Comparison of ENCODE assay signal across 15 cellular contexts in the genomic region with DNA sequence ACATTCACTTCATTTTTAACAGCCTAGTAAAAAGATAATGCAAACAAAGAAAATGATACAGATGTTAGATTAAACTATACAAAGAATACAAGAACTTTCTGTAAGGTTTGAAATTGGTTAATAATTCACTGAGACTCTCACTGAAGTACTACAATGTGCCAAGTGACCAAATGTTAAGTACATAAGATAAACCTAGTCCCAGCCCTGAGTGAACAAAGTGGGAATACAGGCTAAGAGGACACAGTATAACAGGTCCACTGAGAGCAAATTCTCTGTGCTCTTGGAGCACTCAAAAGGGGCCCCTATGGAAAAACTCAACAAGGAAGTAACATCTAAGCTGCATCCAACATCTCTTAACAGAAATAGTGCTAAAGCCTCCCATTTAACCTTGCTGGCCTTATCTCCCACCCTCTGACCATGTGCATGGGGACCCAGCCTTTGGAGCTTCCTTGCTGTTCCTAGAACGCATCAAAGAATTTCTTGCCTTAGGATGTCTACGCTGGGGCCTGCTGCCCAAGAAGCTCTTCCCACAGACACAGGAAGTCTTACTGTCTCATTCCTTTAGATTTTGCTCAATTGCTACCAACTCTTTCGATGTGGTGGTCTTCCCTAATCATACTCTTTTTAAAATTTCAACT.
DNase-seq lines count a peak whose midpoint lies in the region; ATAC-seq and TF ChIP-seq lines count a peak whose summit lies in the region.
"Had no signal": no experiment of that assay in that cellular context is flagged by ENCODE, and none has a peak within 500 bp of the region (broad histone marks: within the 10 kb centered on the region; RNA-seq: fewer than 3 reads in every experiment).

No MANE protein-coding gene starts in this region.

- no peaks in the 10 kb centered on the region for H3K4me1 Mint-ChIP-seq in CD4-positive, alpha-beta T cell (ENCODE audit: low read depth)
- H3K4me1 Mint-ChIP-seq in neural crest cell, result peaks cover 4% of the 10 kb centered on the region
- H3K4me1 Mint-ChIP-seq: activated CD4-positive, alpha-beta T cell treated with anti-CD3 and anti-CD28 coated beads for 36 hours had no signal

- H3K36me3 Mint-ChIP-seq in CD4-positive, alpha-beta T cell (ENCODE audit: low read depth), result peaks cover 74% of the 10 kb centered on the region
- peaks cover 3% of the 10 kb centered on the region for H3K36me3 Mint-ChIP-seq in neural crest cell (ENCODE audit: low read depth)

- no peaks in the 10 kb centered on the region for H3K27me3 ChIP-seq in CD4-positive, alpha-beta T cell (ENCODE audit: control insufficient read depth, insufficient read depth, low read length)
- H3K27me3 ChIP-seq in heart left ventricle (no peaks in the 10 kb centered on the region), tibial nerve (no peaks in the 10 kb centered on the region)

- H3K4me1 ChIP-seq in heart left ventricle, result peaks cover 0 to 17% (median 0%) of the 10 kb centered on the region in 12 donors
- H3K4me1 ChIP-seq in tibial nerve, result no peaks in the 10 kb centered on the region
- no peaks in the 10 kb centered on the region for H3K4me1 ChIP-seq in OCI-LY7 (ENCODE audit: insufficient read depth, low read length, poor library complexity, severe bottlenecking)

- H3K27ac Mint-ChIP-seq in CD4-positive, alpha-beta T cell, result peak overlapping the region; percentile 4
- peak overlapping the region; percentile 79 for H3K27ac Mint-ChIP-seq in neural crest cell (ENCODE audit: unreplicated experiment)
- H3K27ac Mint-ChIP-seq: activated CD4-positive, alpha-beta T cell treated with anti-CD3 and anti-CD28 coated beads for 36 hours had no signal

- H3K4me2 ChIP-seq in OCI-LY7 (ENCODE audit: low read length), result no peak overlapping the region

- no peaks in the 10 kb centered on the region for H3K9me3 ChIP-seq in CD4-positive, alpha-beta T cell (ENCODE audit: control insufficient read depth, low read length)
- H3K9me3 ChIP-seq in heart left ventricle (no peaks in the 10 kb centered on the region), tibial nerve (no peaks in the 10 kb centered on the region), OCI-LY7 (ENCODE audit: low read length) (no peaks in the 10 kb centered on the region)

- DNase-seq in CD4-positive, alpha-beta T cell, result no peak
- peak; percentile 92 for DNase-seq in LNCaP clone FGC (ENCODE audit: low read depth)
- no peak for DNase-seq in heart left ventricle
- DNase-seq in neural crest cell (ENCODE audit: low read depth, low spot score), result no peak
- no peak for DNase-seq in tibial nerve (ENCODE audit: low spot score in 2 of 2)
- DNase-seq in NCI-H510A (lab: John Stamatoyannopoulos, UW), result no peak
- no peak for DNase-seq in OCI-LY7 (ENCODE audit: low spot score)
- DNase-seq: activated CD4-positive, alpha-beta T cell treated with anti-CD3 and anti-CD28 coated beads for 36 hours; DMS 273 treated with DMSO at 0.1 percent for 48 hours; effector CD8-positive, alpha-beta T cell; MM.1S; naive thymus-derived CD8-positive, alpha-beta T cell; NCI-H510A treated with DMSO at 0.1 percent for 48 hours; T1000 had no signal

- BruUV-seq in OCI-LY7 (replicated peaks; lab: Mats Ljungman, UMichigan), result no TSS peak

- H4K20me1 ChIP-seq in OCI-LY7 (ENCODE audit: insufficient read depth, low read length), result no peaks in the 10 kb centered on the region

- H3K9me3 Mint-ChIP-seq in CD4-positive, alpha-beta T cell, result no peaks in the 10 kb centered on the region
- no peaks in the 10 kb centered on the region for H3K9me3 Mint-ChIP-seq in neural crest cell
- H3K9me3 Mint-ChIP-seq: naive thymus-derived CD8-positive, alpha-beta T cell had no signal

- H3K36me3 ChIP-seq in heart left ventricle, result peaks cover 0 to 48% (median 31%) of the 10 kb centered on the region in 9 donors
- H3K36me3 ChIP-seq in tibial nerve, result peaks cover 0 to 11% (median 0%) of the 10 kb centered on the region in 3 donors
- H3K36me3 ChIP-seq in OCI-LY7 (ENCODE audit: insufficient read depth, low read length), result peaks cover 36% of the 10 kb centered on the region; the same call in 1 of the 2 replicates

- no peak overlapping the region for H3K4me3 Mint-ChIP-seq in CD4-positive, alpha-beta T cell
- H3K4me3 Mint-ChIP-seq in neural crest cell, result no peak overlapping the region
- H3K4me3 Mint-ChIP-seq: activated CD4-positive, alpha-beta T cell treated with anti-CD3 and anti-CD28 coated beads for 36 hours; naive thymus-derived CD8-positive, alpha-beta T cell had no signal

- 91 to 97% (median 94%) methylated on average over 3 of the region's 3 CpGs for WGBS in heart left ventricle, 4 donors
- 91 to 93% methylated on average over 3 of the region's 3 CpGs for WGBS in tibial nerve, 2 donors

- POLR2A ChIA-PET in CD4-positive, alpha-beta T cell (lab: Charles Lee), result no interaction called here
- POLR2A ChIA-PET in OCI-LY7 (lab: Charles Lee), result interaction anchor here (0.6 to 1.6 kb wide), 7 partner anchors 8 to 1131 kb away, joined by 3 to 7 read pairs (median 3); no protein-coding TSS in a partner anchor

- intact Hi-C loops in CD4-positive, alpha-beta T cell (cut with DNase I, micrococcal nuclease), result no loop called here
- intact Hi-C loops in heart left ventricle (cut with DNase I), result loop anchor here in 2 of 10 donors (5.0 kb wide), 3 partner anchors 34 to 229 kb away; partner anchors contain the start of gene OCIAD1 (in 1 of the 2)
- intact Hi-C loops in OCI-LY7 (cut with micrococcal nuclease; ENCODE audit: unreplicated experiment), result no loop called here

- H3K9me2 ChIP-seq in OCI-LY7 (ENCODE audit: insufficient read depth, low read length), result no peaks in the 10 kb centered on the region

- TF ChIP-seq POLR2A in heart left ventricle (IDR thresholded peaks at IDR 0.05), result no peak
- no peak for TF ChIP-seq POLR2A in tibial nerve (IDR thresholded peaks at IDR 0.05)

- no peak overlapping the region for H3K27ac ChIP-seq in CD4-positive, alpha-beta T cell (ENCODE audit: low read depth, low read length)
- H3K27ac ChIP-seq in heart left ventricle (no peak overlapping the region), tibial nerve (no peak overlapping the region), OCI-LY7 (ENCODE audit: low read depth, low read length, poor library complexity, severe bottlenecking) (no peak overlapping the region)

- H3K27me3 Mint-ChIP-seq in CD4-positive, alpha-beta T cell, result no peaks in the 10 kb centered on the region
- H3K27me3 Mint-ChIP-seq in neural crest cell (ENCODE audit: low read depth), result no peaks in the 10 kb centered on the region
- H3K27me3 Mint-ChIP-seq: activated CD4-positive, alpha-beta T cell treated with anti-CD3 and anti-CD28 coated beads for 36 hours; naive thymus-derived CD8-positive, alpha-beta T cell had no signal

- no peak for TF ChIP-seq EP300 in tibial nerve (IDR thresholded peaks at IDR 0.05)

- TF ChIP-seq CTCF in CD4-positive, alpha-beta T cell (IDR thresholded peaks at IDR 0.05), result no peak
- no peak for TF ChIP-seq CTCF in LNCaP clone FGC (IDR thresholded peaks at IDR 0.05; ENCODE audit: control insufficient read depth, extremely low read depth, insufficient read depth)
- no peak for TF ChIP-seq CTCF in heart left ventricle (IDR thresholded peaks at IDR 0.05)
- no peak for TF ChIP-seq CTCF in neural crest cell (conservative IDR thresholded peaks at IDR 0.05)
- TF ChIP-seq CTCF in tibial nerve (IDR thresholded peaks at IDR 0.05), result no peak
- TF ChIP-seq CTCF in OCI-LY7 (conservative IDR thresholded peaks at IDR 0.05; ENCODE audit: low read length), result no peak

- no peak overlapping the region for H2AFZ ChIP-seq in OCI-LY7 (ENCODE audit: low read length)

- H3K4me3 ChIP-seq in LNCaP clone FGC (ENCODE audit: low read depth, low read length) (peak overlapping the region; percentile 11; the same call in 1 of the 2 replicates), heart left ventricle (no peak overlapping the region), tibial nerve (no peak overlapping the region), OCI-LY7 (ENCODE audit: low read depth, low read length, poor library complexity, severe bottlenecking) (no peak overlapping the region)

- CTCF ChIA-PET in CD4-positive, alpha-beta T cell (lab: Charles Lee), result no interaction called here
- CTCF ChIA-PET in OCI-LY7 (lab: Charles Lee; ENCODE audit: unreplicated experiment), result no interaction called here

- no peak for ATAC-seq in CD4-positive, alpha-beta T cell (ENCODE audit: poor library complexity)
- peak in 3 of 4 donors; percentile 51 to 70 (median 59) for ATAC-seq in heart left ventricle
- no peak for ATAC-seq in GM18867 (IDR thresholded peaks at IDR 0.05; ENCODE audit: unreplicated experiment)
- ATAC-seq: activated CD4-positive, alpha-beta T cell treated with anti-CD3 and anti-CD28 coated beads for 36 hours; naive thymus-derived CD8-positive, alpha-beta T cell had no signal

- no peaks in the 10 kb centered on the region for H3K79me2 ChIP-seq in OCI-LY7 (ENCODE audit: insufficient read depth, low read depth, low read length)

Comparison
In these comparisons a context has a peak if more than half of its experiments do, and no peak if none do; other contexts are left out.
1. ATAC-seq: peak in heart left ventricle (3 of 4); none in CD4-positive, alpha-beta T cell (single experiment) and GM18867 (single experiment).